15 cellular contexts compared by ENCODE assay signal in the genomic region with DNA sequence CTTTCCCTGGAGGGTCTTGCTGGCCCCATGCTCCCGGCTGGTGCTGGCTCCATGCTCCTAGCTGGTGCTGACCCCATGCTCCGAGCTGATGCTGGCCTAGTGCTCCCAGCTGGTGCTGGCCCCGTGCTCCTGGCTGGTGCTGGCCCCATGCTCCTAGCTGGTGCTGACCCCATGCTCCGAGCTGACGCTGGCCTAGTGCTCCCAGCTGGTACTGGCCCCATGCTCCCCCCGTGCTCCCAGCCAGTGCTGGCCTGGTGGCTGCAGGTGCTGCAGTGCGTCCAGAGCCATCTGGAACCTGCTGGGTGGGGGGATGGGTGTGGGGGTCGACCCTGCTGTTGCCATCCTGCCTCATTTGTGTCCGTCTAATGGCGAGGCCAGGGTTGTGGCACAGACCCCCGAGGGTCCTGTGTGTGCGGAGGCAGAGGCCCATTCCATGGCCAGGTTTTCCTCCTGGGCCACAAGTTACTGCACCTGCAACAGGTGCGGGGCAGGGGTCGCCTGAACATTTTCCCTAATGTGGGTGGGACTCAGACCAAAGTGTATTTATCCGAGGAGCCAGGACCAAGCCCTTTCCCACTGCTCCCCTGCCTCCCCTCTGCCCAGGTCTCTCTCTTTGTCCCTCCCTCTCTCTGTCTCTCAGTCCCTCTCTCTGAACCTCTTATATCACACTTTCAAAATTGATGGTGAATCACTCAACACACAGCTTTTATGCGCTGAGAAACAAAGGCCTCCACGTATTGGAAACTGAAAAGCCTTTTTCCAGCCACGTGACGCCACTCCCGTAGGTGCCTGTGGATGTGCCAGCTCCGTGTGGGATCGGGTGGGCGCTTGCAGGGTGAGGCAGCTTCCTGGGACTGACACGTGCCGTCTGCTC.
"Had no signal": no experiment of that assay in that cellular context is flagged by ENCODE, and none has a peak within 500 bp of the region (broad histone marks: within the 10 kb centered on the region; RNA-seq: fewer than 3 reads in every experiment).

No MANE protein-coding gene starts in this region.

- H3K4me3 Mint-ChIP-seq: activated CD8-positive, alpha-beta T cell treated with anti-CD3 and anti-CD28 coated beads, Interleukin-2, amount 10 ng/mL, durations not matched to agents 7 days and 5 days; activated naive CD8-positive, alpha-beta T cell treated with anti-CD3 and anti-CD28 coated beads, Interleukin-2, amount 50 U/mL, for 24 hours; naive thymus-derived CD8-positive, alpha-beta T cell; stimulated activated naive CD8-positive, alpha-beta T cell treated with anti-CD3 and anti-CD28 coated beads, Interleukin-15, Interleukin-2, amounts not matched to agents 100 ng/mL and 50 ng/mL, for 24 hours had no signal

- H3K9me3 Mint-ChIP-seq: activated naive CD8-positive, alpha-beta T cell treated with anti-CD3 and anti-CD28 coated beads, Interleukin-2, amount 50 U/mL, for 24 hours; naive thymus-derived CD8-positive, alpha-beta T cell; stimulated activated naive CD8-positive, alpha-beta T cell treated with anti-CD3 and anti-CD28 coated beads, Interleukin-15, Interleukin-2, amounts not matched to agents 100 ng/mL and 50 ng/mL, for 24 hours had no signal

- H3K27ac ChIP-seq: ascending aorta, cardiac muscle cell, coronary artery, uterus had no signal

- H3K36me3 ChIP-seq: ascending aorta, cardiac muscle cell, uterus had no signal

- H3K27me3 Mint-ChIP-seq: activated naive CD8-positive, alpha-beta T cell treated with anti-CD3 and anti-CD28 coated beads, Interleukin-2, amount 50 U/mL, for 24 hours; naive thymus-derived CD8-positive, alpha-beta T cell; stimulated activated naive CD8-positive, alpha-beta T cell treated with anti-CD3 and anti-CD28 coated beads, Interleukin-15, Interleukin-2, amounts not matched to agents 100 ng/mL and 50 ng/mL, for 24 hours had no signal

- DNase-seq: activated CD4-positive, alpha-beta T cell treated with anti-CD3 and anti-CD28 coated beads for 4 hours; activated CD8-positive, alpha-beta T cell treated with anti-CD3 and anti-CD28 coated beads, Interleukin-2, amount 10 ng/mL, durations not matched to agents 7 days and 5 days; activated naive CD4-positive, alpha-beta T cell treated with Interleukin-2 at 50 U/mL for 16 hours; activated naive CD8-positive, alpha-beta T cell treated with anti-CD3 and anti-CD28 coated beads, Interleukin-2, amount 50 U/mL, for 24 hours; effector CD4-positive, alpha-beta T cell; naive thymus-derived CD8-positive, alpha-beta T cell; stimulated activated CD4-positive, alpha-beta T cell treated with anti-CD3 and anti-CD28 coated beads, Interleukin-15, amount 100 ng/mL, for 24 hours; stimulated activated CD4-positive, alpha-beta T cell treated with anti-CD3 and anti-CD28 coated beads, Interleukin-4, amount 100 ng/mL, for 24 hours; SW 1271; uterus had no signal

- H3K4me1 ChIP-seq: ascending aorta, uterus had no signal

- H3K9me3 ChIP-seq: ascending aorta, uterus had no signal

- H3K4me3 ChIP-seq: ascending aorta, cardiac muscle cell, coronary artery, lung, uterus had no signal

- ATAC-seq: activated CD8-positive, alpha-beta T cell treated with anti-CD3 and anti-CD28 coated beads, Interleukin-2, amount 10 ng/mL, durations not matched to agents 7 days and 5 days; activated naive CD8-positive, alpha-beta T cell treated with anti-CD3 and anti-CD28 coated beads, Interleukin-2, amount 50 U/mL, for 24 hours; naive thymus-derived CD8-positive, alpha-beta T cell had no signal

- H3K27me3 ChIP-seq: ascending aorta, cardiac muscle cell, uterus had no signal

- H3K27ac Mint-ChIP-seq: activated CD8-positive, alpha-beta T cell treated with anti-CD3 and anti-CD28 coated beads, Interleukin-2, amount 10 ng/mL, durations not matched to agents 7 days and 5 days; activated naive CD8-positive, alpha-beta T cell treated with anti-CD3 and anti-CD28 coated beads, Interleukin-2, amount 50 U/mL, for 24 hours; naive thymus-derived CD8-positive, alpha-beta T cell; stimulated activated naive CD8-positive, alpha-beta T cell treated with anti-CD3 and anti-CD28 coated beads, Interleukin-15, Interleukin-2, amounts not matched to agents 100 ng/mL and 50 ng/mL, for 24 hours had no signal
